9 cellular contexts compared by ENCODE assay signal in the genomic region with DNA sequence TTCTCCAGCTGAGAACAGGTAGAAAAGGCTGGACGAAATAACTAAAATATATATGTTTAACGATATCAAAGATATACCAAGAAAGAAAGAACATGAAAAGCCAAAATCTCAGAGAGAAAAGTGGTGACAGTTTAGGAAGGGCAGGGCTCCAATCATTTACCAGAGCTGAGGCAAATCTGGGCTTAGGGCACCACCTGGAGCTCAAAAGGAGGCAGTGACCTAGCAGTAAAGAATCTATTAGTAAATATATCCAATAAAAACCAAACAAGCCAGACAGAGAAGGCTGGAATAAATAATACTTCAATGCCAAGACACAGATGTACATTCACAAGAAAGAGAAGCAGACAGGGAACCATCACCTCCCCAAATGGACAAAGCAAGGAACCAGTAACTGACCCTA. TPM values are rescaled to one million over a fixed set of nuclear protein-coding genes. Genes with fewer than 3 reads are reported as not detected.
DNase-seq lines count a peak whose midpoint lies in the region; ATAC-seq and TF ChIP-seq lines count a peak whose summit lies in the region.
"Had no signal": no experiment of that assay in that cellular context is flagged by ENCODE, and none has a peak within 500 bp of the region (broad histone marks: within the 10 kb centered on the region; RNA-seq: fewer than 3 reads in every experiment).

No MANE protein-coding gene starts in this region.

- no peak overlapping the region for H3K27ac ChIP-seq in left ventricle myocardium inferior (replicated peaks)

- intact Hi-C loops in left ventricle myocardium inferior (cut with micrococcal nuclease), result no loop called here

- peaks cover 38% of the 10 kb centered on the region for H3K9me3 ChIP-seq in left ventricle myocardium inferior (replicated peaks)

- no peaks in the 10 kb centered on the region for H3K36me3 ChIP-seq in left ventricle myocardium inferior

- no peaks in the 10 kb centered on the region for H3K27me3 ChIP-seq in left ventricle myocardium inferior (ENCODE audit: low read depth)

- peak; percentile 60 for TF ChIP-seq CTCF in AG04449 (IDR thresholded peaks at IDR 0.05; ENCODE audit: insufficient read depth, low read length, missing control alignments)
- TF ChIP-seq CTCF in GM13976 (IDR thresholded peaks at IDR 0.05; ENCODE audit: borderline replicate concordance, control extremely low read depth, extremely low read depth, insufficient read depth, missing control alignments), result peak; percentile 43
- peak; percentile 64 for TF ChIP-seq CTCF in left ventricle myocardium inferior (IDR thresholded peaks at IDR 0.05; ENCODE audit: borderline replicate concordance)

- DNase-seq in AG04449 (ENCODE audit: low read depth, low spot score) (no peak), GM13976 (ENCODE audit: low spot score) (peak; percentile 67), NOMO-1 treated with dmso at 0.1 percent for 144 hours (lab: John Stamatoyannopoulos, UW; ENCODE audit: unreplicated experiment) (peak; percentile 13), left ventricle myocardium inferior (peak; percentile 19), NCI-H226 (no peak)
- peak; percentile 29 for DNase-seq in activated effector memory CD4-positive, alpha-beta T cell treated with Interleukin-2 at 50 U/mL for 16 hours
- DNase-seq in stimulated activated CD4-positive, alpha-beta T cell treated with anti-CD3 and anti-CD28 coated beads, Interleukin-4, amount 100 ng/mL, for 1 hour, result peak; percentile 50

- CTCF ChIA-PET in AG04449 (lab: Yijun Ruan, JAX), result interaction anchor here (0.7 to 6.8 kb wide), 15 partner anchors 9 to 342 kb away, joined by 3 to 106 read pairs (median 4); a partner anchor contains a TSS

- no peak for ATAC-seq in HG03571 (IDR thresholded peaks at IDR 0.05; ENCODE audit: unreplicated experiment)

- no peaks in the 10 kb centered on the region for H3K4me1 ChIP-seq in left ventricle myocardium inferior

- POLR2A ChIA-PET in AG04449 (lab: Yijun Ruan, JAX), result no interaction called here

- in situ Hi-C loops in GM13976 (cut with MboI; ENCODE audit: low sequenced_read_pairs, unreplicated experiment), result loop anchor here (10.0 kb wide), 1 partner anchor 109 kb away; a partner anchor contains a TSS

- H3K4me3 ChIP-seq in AG04449 (ENCODE audit: low read depth, low read length) (no peak overlapping the region), left ventricle myocardium inferior (no peak overlapping the region)

RNA-seq across cellular contexts. Expression of a gene that starts 43.5 kb away (rescaled TPM):
- not detected for total RNA-seq in left ventricle myocardium inferior
- total RNA-seq: glomerular endothelial cell had no signal

Comparison
In these comparisons a context has a peak if more than half of its experiments do, and no peak if none do; other contexts are left out.
1. DNase-seq: peak in GM13976 (single experiment), NOMO-1 treated with dmso at 0.1 percent for 144 hours (single experiment), activated effector memory CD4-positive, alpha-beta T cell treated with Interleukin-2 at 50 U/mL for 16 hours (single experiment), left ventricle myocardium inferior (single experiment) and stimulated activated CD4-positive, alpha-beta T cell treated with anti-CD3 and anti-CD28 coated beads, Interleukin-4, amount 100 ng/mL, for 1 hour (single experiment); none in AG04449 (single experiment) and NCI-H226 (single experiment).
2. Peak in every context shown above with its lines, with median percentiles within 50 percentile points of each other: CTCF ChIP-seq.